In genomic region chr12:12064596-12064995, GRCh38 we compare ENCODE assay signal across 22 cellular contexts. TPM values are rescaled to one million over a fixed set of nuclear protein-coding genes. Genes with fewer than 3 reads are reported as not detected.
DNase-seq lines count a peak whose midpoint lies in the region; ATAC-seq, FAIRE-seq and TF ChIP-seq lines count a peak whose summit lies in the region.
"Had no signal": no experiment of that assay in that cellular context is flagged by ENCODE, and none has a peak within 500 bp of the region (broad histone marks: within the 10 kb centered on the region; RNA-seq: fewer than 3 reads in every experiment).

No MANE protein-coding gene starts in this region.

- H3K18ac ChIP-seq in H1 (ENCODE audit: extremely low read depth, low read length) (no peak overlapping the region; the same call in 1 of the 2 replicates), mesendoderm (ENCODE audit: low read length) (peak overlapping the region; percentile 42)

- H4K5ac ChIP-seq in H1 (ENCODE audit: insufficient read length, low read depth, low read length) (no peak overlapping the region), mesendoderm (ENCODE audit: low read length) (no peak overlapping the region)

- H3K27ac ChIP-seq in GM23338 (ENCODE audit: low read depth) (0 out of 2 replicates have a peak overlapping the region, but pooled peaks have one; percentile 70), H1 (ENCODE audit: low read depth, low read length) (no peak overlapping the region), mesendoderm (ENCODE audit: low read depth, low read length) (no peak overlapping the region)
- H3K27ac ChIP-seq: 22Rv1, BLaER1, C4-2B had no signal

- H2BK12ac ChIP-seq in H1 (ENCODE audit: low read depth, low read length) = peak overlapping the region; percentile 7; the same call in 1 of the 2 replicates

- H3K4me2 ChIP-seq in GM23338 (no peak overlapping the region), H1 (ENCODE audit: insufficient read depth in 1 of 2, low read depth in 2 of 2, low read length in 2 of 2) (no peak overlapping the region), mesendoderm (ENCODE audit: low read length) (no peak overlapping the region)
- H3K4me2 ChIP-seq: BLaER1 had no signal

- FAIRE-seq in H1 (lab: Jason Lieb, UNC) = no peak
- FAIRE-seq: A204.1, G401.6, GM12892 had no signal

- H3K36me3 ChIP-seq in GM23338 (ENCODE audit: insufficient read depth) = no peaks in the 10 kb centered on the region
- H3K36me3 ChIP-seq in H1 (ENCODE audit: control insufficient read depth in 2 of 4, insufficient read depth in 4 of 4, low read length in 3 of 4) = no peaks in the 10 kb centered on the region
- no peaks in the 10 kb centered on the region for H3K36me3 ChIP-seq in mesendoderm (ENCODE audit: control insufficient read depth, insufficient read depth, low read length)
- H3K36me3 ChIP-seq: BLaER1, HAP-1 had no signal

- no peak overlapping the region; a peak in 1 of 7 replicates for H3K9ac ChIP-seq in H1 (replicated peaks in 1 of 4; ENCODE audit: extremely low read depth in 1 of 4, low read depth in 3 of 4, low read length in 3 of 4)
- H3K9ac ChIP-seq in mesendoderm (ENCODE audit: low read length) = no peak overlapping the region
- H3K9ac ChIP-seq: BLaER1 had no signal

- H3K4ac ChIP-seq in H1 (replicated peaks; ENCODE audit: insufficient read length, low read depth, low read length) (no peak overlapping the region), mesendoderm (ENCODE audit: low read depth, low read length) (no peak overlapping the region)

- ATAC-seq in GM23338 (no peak), HG02970 (IDR thresholded peaks at IDR 0.05; ENCODE audit: low FRiP score, unreplicated experiment) (no peak)
- ATAC-seq: CD8-positive, alpha-beta T cell had no signal

- peaks cover 7% of the 10 kb centered on the region for H3K27me3 Mint-ChIP-seq in GM23338 (ENCODE audit: insufficient read depth, low read depth, poor library complexity)
- peaks cover 12% of the 10 kb centered on the region for H3K27me3 Mint-ChIP-seq in activated naive CD8-positive, alpha-beta T cell treated with anti-CD3 and anti-CD28 coated beads for 36 hours
- H3K27me3 Mint-ChIP-seq: CD4-positive, CD25-positive, alpha-beta regulatory T cell had no signal

- no peaks in the 10 kb centered on the region for H3F3A ChIP-seq in GM23338 (replicated peaks; ENCODE audit: low read depth)

- H4K20me1 ChIP-seq in GM23338 (replicated peaks; ENCODE audit: insufficient read depth) (no peaks in the 10 kb centered on the region), H1 (replicated peaks in 1 of 2; ENCODE audit: control insufficient read depth in 1 of 2, insufficient read depth in 2 of 2, low read length in 2 of 2) (no peaks in the 10 kb centered on the region)
- H4K20me1 ChIP-seq: BLaER1 had no signal

- H3K27ac Mint-ChIP-seq in GM23338 = no peak overlapping the region
- no peak overlapping the region for H3K27ac Mint-ChIP-seq in activated naive CD8-positive, alpha-beta T cell treated with anti-CD3 and anti-CD28 coated beads for 36 hours
- H3K27ac Mint-ChIP-seq: B cell; CD4-positive, CD25-positive, alpha-beta regulatory T cell; CD8-positive, alpha-beta T cell; HFFc6 had no signal

- H3K36me3 Mint-ChIP-seq in GM23338 (ENCODE audit: low read depth) = no peaks in the 10 kb centered on the region
- no peaks in the 10 kb centered on the region for H3K36me3 Mint-ChIP-seq in activated naive CD8-positive, alpha-beta T cell treated with anti-CD3 and anti-CD28 coated beads for 36 hours
- H3K36me3 Mint-ChIP-seq: CD4-positive, CD25-positive, alpha-beta regulatory T cell; CD8-positive, alpha-beta T cell had no signal

- no peaks in the 10 kb centered on the region for H3K9me2 ChIP-seq in GM23338 (ENCODE audit: insufficient read depth)

- H2BK20ac ChIP-seq in H1 (ENCODE audit: low read length) = no peak overlapping the region

- no peaks in the 10 kb centered on the region; the same call in 2 of the 3 replicates for H3K9me3 Mint-ChIP-seq in GM23338
- H3K9me3 Mint-ChIP-seq in activated naive CD8-positive, alpha-beta T cell treated with anti-CD3 and anti-CD28 coated beads for 36 hours = no peaks in the 10 kb centered on the region
- H3K9me3 Mint-ChIP-seq: CD8-positive, alpha-beta T cell; HFFc6 had no signal

- H4K8ac ChIP-seq in H1 (ENCODE audit: extremely low read depth, insufficient read depth, low read length) (no peak overlapping the region), mesendoderm (ENCODE audit: low read depth, low read length) (no peak overlapping the region)

- H2BK120ac ChIP-seq in H1 (replicated peaks; ENCODE audit: low read depth, low read length) = no peak overlapping the region
- peak overlapping the region; percentile 97 for H2BK120ac ChIP-seq in mesendoderm (ENCODE audit: low read depth, low read length)

- H3K27me3 ChIP-seq in GM23338 (ENCODE audit: insufficient read depth) = no peaks in the 10 kb centered on the region
- H3K27me3 ChIP-seq in H1 (replicated peaks in 1 of 4; ENCODE audit: control insufficient read depth in 3 of 4, extremely low read depth in 1 of 4, insufficient read depth in 3 of 4, low read length in 3 of 4) = no peaks in the 10 kb centered on the region
- H3K27me3 ChIP-seq in mesendoderm (ENCODE audit: insufficient read depth, low read length, poor library complexity) = no peaks in the 10 kb centered on the region
- H3K27me3 ChIP-seq: BLaER1 had no signal

- 84% methylated on average over 4 of the region's 4 CpGs; no CpG with 5 or more reads in 1 of the 2 experiments for WGBS in H1 (ENCODE audit: extremely low coverage in 1 of 2, insufficient coverage in 1 of 2, insufficient read length in 1 of 2, insufficient replicate concordance in 2 of 2, low coverage in 1 of 2, low lambda C conversion rate in 2 of 2, missing lambda C conversion rate in 1 of 2), 2 experiments
- WGBS in mesendoderm (ENCODE audit: extremely low coverage, insufficient coverage, low lambda C conversion rate) = no CpG with 5 or more reads among the region's 4 CpGs

- CTCF ChIA-PET in H1 (lab: Charles Lee; ENCODE audit: partially characterized antibody) = no interaction called here

- H3K56ac ChIP-seq in H1 (replicated peaks; ENCODE audit: insufficient read length, low read depth, low read length) = no peak overlapping the region
- peak overlapping the region; percentile 62 for H3K56ac ChIP-seq in mesendoderm (ENCODE audit: low read length)

- no peak overlapping the region for H2BK15ac ChIP-seq in H1 (ENCODE audit: low read length)
- H2BK15ac ChIP-seq in mesendoderm (replicated peaks; ENCODE audit: low read depth) = no peak overlapping the region

- H2AFZ ChIP-seq in GM23338 (peak overlapping the region; percentile 4; the same call in 1 of the 2 replicates), H1 (ENCODE audit: low read length) (no peak overlapping the region)

- no peak overlapping the region for H4K91ac ChIP-seq in H1 (replicated peaks; ENCODE audit: insufficient read length, low read length)

- peaks cover 32% of the 10 kb centered on the region for H3K4me1 Mint-ChIP-seq in GM23338
- H3K4me1 Mint-ChIP-seq in activated naive CD8-positive, alpha-beta T cell treated with anti-CD3 and anti-CD28 coated beads for 36 hours = no peaks in the 10 kb centered on the region
- H3K4me1 Mint-ChIP-seq: B cell; CD4-positive, CD25-positive, alpha-beta regulatory T cell had no signal

- H3K4me3 Mint-ChIP-seq in GM23338 = no peak overlapping the region
- no peak overlapping the region for H3K4me3 Mint-ChIP-seq in activated naive CD8-positive, alpha-beta T cell treated with anti-CD3 and anti-CD28 coated beads for 36 hours
- H3K4me3 Mint-ChIP-seq: B cell; CD8-positive, alpha-beta T cell; HFFc6 had no signal

- TF ChIP-seq CTCF in GM23338 (conservative IDR thresholded peaks at IDR 0.05; ENCODE audit: low read depth in 2 of 2) (no peak), H1 (IDR thresholded peaks at IDR 0.05; ENCODE audit: control extremely low read depth in 1 of 3, insufficient read depth in 1 of 3, low read depth in 1 of 3, low read length in 3 of 3) (no peak)

- H3K79me1 ChIP-seq in H1 (ENCODE audit: low read depth, low read length) (no peaks in the 10 kb centered on the region), mesendoderm (ENCODE audit: low read length) (no peaks in the 10 kb centered on the region)

- TF ChIP-seq EP300 in H1 (IDR thresholded peaks at IDR 0.05; ENCODE audit: borderline replicate concordance in 1 of 2, low read depth in 2 of 2, low read length in 2 of 2) = no peak

- H2AK5ac ChIP-seq in H1 (ENCODE audit: low read depth, low read length) = no peak overlapping the region
- H2AK5ac ChIP-seq in mesendoderm (ENCODE audit: low read length) = peak overlapping the region; percentile 71

- TF ChIP-seq RAD21 in H1 (IDR thresholded peaks at IDR 0.05 in 1 of 2, conservative IDR thresholded peaks at IDR 0.05 in 1 of 2; ENCODE audit: low read depth in 2 of 2, low read length in 2 of 2) = no peak

- H3K23ac ChIP-seq in H1 (ENCODE audit: insufficient read length) = no peak overlapping the region
- no peak overlapping the region for H3K23ac ChIP-seq in mesendoderm (ENCODE audit: low read length)

- peak overlapping the region; percentile 18; the same call in 1 of the 2 replicates for H2BK5ac ChIP-seq in H1 (ENCODE audit: low read depth, low read length)
- H2BK5ac ChIP-seq in mesendoderm (ENCODE audit: low read length) = peak overlapping the region; percentile 74

- no peaks in the 10 kb centered on the region for H3K9me3 ChIP-seq in H1 (ENCODE audit: insufficient read depth in 2 of 2, low read depth in 1 of 2, low read length in 1 of 2)
- H3K9me3 ChIP-seq: BLaER1, Caco-2, HAP-1 had no signal

- DNase-seq in GM23338 (ENCODE audit: low spot score) (no peak), H1 (ENCODE audit: low read depth in 1 of 2, low spot score in 2 of 2) (no peak), mesendoderm (peak; percentile 83)
- DNase-seq in activated naive CD8-positive, alpha-beta T cell treated with anti-CD3 and anti-CD28 coated beads for 36 hours = no peak
- DNase-seq in stimulated activated CD4-positive, alpha-beta T cell treated with anti-CD3 and anti-CD28 coated beads, Interleukin-4, amount 100 ng/mL, for 24 hours = no peak
- DNase-seq: Caco-2; CD4-positive, CD25-positive, alpha-beta regulatory T cell; CD8-positive, alpha-beta T cell; DMS153; DND-41; HFFc6 had no signal

- TF ChIP-seq POLR2A in H1 (IDR thresholded peaks at IDR 0.05; ENCODE audit: control extremely low read depth in 1 of 2, low read depth in 2 of 2, low read length in 2 of 2) = no peak

- no peak overlapping the region for H3K14ac ChIP-seq in H1 (ENCODE audit: insufficient read length)

- no peaks in the 10 kb centered on the region for H3K23me2 ChIP-seq in H1 (ENCODE audit: low read depth, low read length)

- POLR2A ChIA-PET in H1 (lab: Charles Lee; ENCODE audit: partially characterized antibody) = interaction anchor here (0.6 kb wide), 1 partner anchor 187 kb away, joined by 4 read pairs; no protein-coding TSS in a partner anchor

- H3K4me1 ChIP-seq in GM23338 (ENCODE audit: insufficient read depth) (no peaks in the 10 kb centered on the region; the same call in 1 of the 2 replicates), H1 (replicated peaks in 1 of 4; ENCODE audit: control insufficient read depth in 3 of 4, insufficient read depth in 4 of 4, low read length in 3 of 4) (peaks cover 0 to 3% (median 0%) of the 10 kb centered on the region in 4 experiments; a peak in 1 of 7 replicates), mesendoderm (ENCODE audit: control insufficient read depth, low read depth, low read length) (peaks cover 8% of the 10 kb centered on the region)
- H3K4me1 ChIP-seq: BLaER1, Caco-2, HAP-1 had no signal

- H3K79me2 ChIP-seq in GM23338 (replicated peaks; ENCODE audit: insufficient read depth) (no peaks in the 10 kb centered on the region), H1 (ENCODE audit: control insufficient read depth in 1 of 2, insufficient read depth in 2 of 2, low read length in 2 of 2) (no peaks in the 10 kb centered on the region), mesendoderm (ENCODE audit: control insufficient read depth, insufficient read depth, low read length) (no peaks in the 10 kb centered on the region)

- H3K4me3 ChIP-seq in GM23338 = no peak overlapping the region
- no peak overlapping the region for H3K4me3 ChIP-seq in H1 (ENCODE audit: extremely low read depth in 1 of 4, insufficient read depth in 2 of 4, low read depth in 3 of 4, low read length in 4 of 4)
- no peak overlapping the region for H3K4me3 ChIP-seq in mesendoderm (ENCODE audit: low read length)
- H3K4me3 ChIP-seq: BLaER1, HAP-1 had no signal

RNA-seq across cellular contexts. Expression of gene BCL2L14, which starts 6.1 kb away (rescaled TPM):
- 2.7 and 3.9 TPM in 2 replicates for total RNA-seq in GM23338 (2014; rRNA removed; shearing (Covaris generic))
- polyA plus RNA-seq in GM23338 (2016; fragmentation: Nextera tagmentation; extraction: Ambion mirVana) (1.2 and 2.1 TPM in 2 replicates), H1 (2011; rRNA removed) (0.39 and 0.80 TPM in 2 replicates)
- 2.4 and 2.9 TPM in 2 replicates for total RNA-seq in H1 (2021; fragmentation: NEBNext Ultra II Directional; extraction: Animal tissue kit (Norgen Biotek cat#: 25700))
- 1.7 TPM for polyA plus RNA-seq in H1 (2011; cell fraction: cytosol; rRNA removed)
- polyA plus RNA-seq in H1 (2011; cell fraction: nucleus; rRNA removed) = 0.31 TPM
- 0.99 to 2.3 TPM (median 1.2 TPM) in 4 replicates for polyA plus RNA-seq in H1 (2012, experiment 1 of 2)
- 0.10 TPM for polyA plus RNA-seq in H1 (2012, experiment 2 of 2)
- 1.5 TPM for polyA plus RNA-seq in H1 (2013, experiment 1 of 2)
- 2.0 TPM for polyA plus RNA-seq in H1 (2013, experiment 2 of 2)
- 0.44 and 0.54 TPM in 2 replicates for polyA minus RNA-seq in H1 (2011; rRNA and poly(A)+ RNA removed)
- polyA minus RNA-seq in H1 (2011; cell fraction: cytosol; rRNA and poly(A)+ RNA removed) = not detected
- polyA minus RNA-seq in H1 (2011; cell fraction: nucleus; rRNA and poly(A)+ RNA removed) = 0.30 TPM
- 1.7 TPM for polyA plus RNA-seq in mesendoderm (2013, experiment 1 of 2)
- polyA plus RNA-seq in mesendoderm (2013, experiment 2 of 2) = 1.7 TPM
- 1 to 10 TPM; 3.1 to 3.8 TPM for total RNA-seq in activated naive CD8-positive, alpha-beta T cell treated with anti-CD3 and anti-CD28 coated beads for 36 hours
- total RNA-seq: B cell, H4, HFFc6 had no signal
- polyA plus RNA-seq: AG04450 had no signal
